ENCODE assay signal across 9 cellular contexts in genomic region chr9:129999123-129999510, GRCh38. TPM values are rescaled to one million over a fixed set of nuclear protein-coding genes. Genes with fewer than 3 reads are reported as not detected.
DNase-seq lines count a peak whose midpoint lies in the region; ATAC-seq, FAIRE-seq and TF ChIP-seq lines count a peak whose summit lies in the region.
"Had no signal": no experiment of that assay in that cellular context is flagged by ENCODE, and none has a peak within 500 bp of the region (broad histone marks: within the 10 kb centered on the region; RNA-seq: fewer than 3 reads in every experiment).

No MANE protein-coding gene starts in this region.

- H3K4me3 Mint-ChIP-seq in activated naive CD4-positive, alpha-beta T cell treated with anti-CD3 and anti-CD28 coated beads for 36 hours, result peak overlapping the region; percentile 42
- no peak overlapping the region for H3K4me3 Mint-ChIP-seq in activated CD8-positive, alpha-beta memory T cell treated with anti-CD3 and anti-CD28 coated beads, Interleukin-2, amount 10 ng/mL, durations not matched to agents 7 days and 5 days

- H3K4me1 ChIP-seq in hepatocyte (ENCODE audit: insufficient read depth) (no peaks in the 10 kb centered on the region), tibial nerve (peaks cover 0 to 59% (median 28%) of the 10 kb centered on the region in 4 donors)

- no peaks in the 10 kb centered on the region for H3K27me3 Mint-ChIP-seq in activated naive CD4-positive, alpha-beta T cell treated with anti-CD3 and anti-CD28 coated beads for 36 hours (ENCODE audit: low read depth)
- H3K27me3 Mint-ChIP-seq in activated CD8-positive, alpha-beta memory T cell treated with anti-CD3 and anti-CD28 coated beads, Interleukin-2, amount 10 ng/mL, durations not matched to agents 7 days and 5 days, result no peaks in the 10 kb centered on the region

- intact Hi-C loops in activated naive CD4-positive, alpha-beta T cell treated with anti-CD3 and anti-CD28 coated beads for 36 hours (cut with micrococcal nuclease), result no loop called here

- peaks cover 45% of the 10 kb centered on the region for H3K79me2 ChIP-seq in hepatocyte

- H3K36me3 ChIP-seq in hepatocyte (replicated peaks; ENCODE audit: insufficient read depth, low read depth), result no peaks in the 10 kb centered on the region
- peaks cover 0 to 12% (median 0%) of the 10 kb centered on the region in 3 donors for H3K36me3 ChIP-seq in tibial nerve

- H3K4me1 Mint-ChIP-seq in activated naive CD4-positive, alpha-beta T cell treated with anti-CD3 and anti-CD28 coated beads for 36 hours (ENCODE audit: low read depth), result peaks cover 75% of the 10 kb centered on the region
- H3K4me1 Mint-ChIP-seq in activated CD8-positive, alpha-beta memory T cell treated with anti-CD3 and anti-CD28 coated beads, Interleukin-2, amount 10 ng/mL, durations not matched to agents 7 days and 5 days, result peaks cover 80% of the 10 kb centered on the region

- H3K4me3 ChIP-seq in hepatocyte, result no peak overlapping the region
- H3K4me3 ChIP-seq in tibial nerve, result no peak overlapping the region

- no peaks in the 10 kb centered on the region for H3K9me2 ChIP-seq in hepatocyte (replicated peaks; ENCODE audit: insufficient read depth)

- H3K27me3 ChIP-seq in hepatocyte (no peaks in the 10 kb centered on the region), tibial nerve (no peaks in the 10 kb centered on the region)

- no peak overlapping the region for H3K4me2 ChIP-seq in hepatocyte

- H4K20me1 ChIP-seq in hepatocyte (ENCODE audit: insufficient read depth, poor library complexity, severe bottlenecking), result no peaks in the 10 kb centered on the region

- CTCF ChIA-PET in activated naive CD4-positive, alpha-beta T cell treated with anti-CD3 and anti-CD28 coated beads for 36 hours (lab: Charles Lee), result no interaction called here
- CTCF ChIA-PET in activated CD8-positive, alpha-beta memory T cell treated with anti-CD3 and anti-CD28 coated beads, Interleukin-2, amount 10 ng/mL, durations not matched to agents 7 days and 5 days (lab: Charles Lee), result interaction anchor here (0.7 to 3.3 kb wide), 7 partner anchors 10 to 114 kb away, joined by 3 to 14 read pairs (median 3); no protein-coding TSS in a partner anchor

- H3K27ac Mint-ChIP-seq in activated naive CD4-positive, alpha-beta T cell treated with anti-CD3 and anti-CD28 coated beads for 36 hours, result peak overlapping the region; percentile 76
- H3K27ac Mint-ChIP-seq in activated CD8-positive, alpha-beta memory T cell treated with anti-CD3 and anti-CD28 coated beads, Interleukin-2, amount 10 ng/mL, durations not matched to agents 7 days and 5 days, result peak overlapping the region; percentile 86

- no peak for TF ChIP-seq POLR2A in tibial nerve (IDR thresholded peaks at IDR 0.05)

- no peaks in the 10 kb centered on the region for H3K9me3 Mint-ChIP-seq in activated naive CD4-positive, alpha-beta T cell treated with anti-CD3 and anti-CD28 coated beads for 36 hours
- no peaks in the 10 kb centered on the region for H3K9me3 Mint-ChIP-seq in activated CD8-positive, alpha-beta memory T cell treated with anti-CD3 and anti-CD28 coated beads, Interleukin-2, amount 10 ng/mL, durations not matched to agents 7 days and 5 days (ENCODE audit: low read depth)

- H3K36me3 Mint-ChIP-seq in activated naive CD4-positive, alpha-beta T cell treated with anti-CD3 and anti-CD28 coated beads for 36 hours (ENCODE audit: low read depth), result peaks cover 19% of the 10 kb centered on the region
- H3K36me3 Mint-ChIP-seq in activated CD8-positive, alpha-beta memory T cell treated with anti-CD3 and anti-CD28 coated beads, Interleukin-2, amount 10 ng/mL, durations not matched to agents 7 days and 5 days, result peaks cover 37% of the 10 kb centered on the region

- FAIRE-seq in frontal cortex (lab: Jason Lieb, UNC), result no peak

- no peak for DNase-seq in activated naive CD4-positive, alpha-beta T cell treated with anti-CD3 and anti-CD28 coated beads for 36 hours
- DNase-seq in activated naive CD4-positive, alpha-beta T cell treated with anti-CD3 and anti-CD28 coated beads, Interleukin-2, amount 50 U/mL, for 16 hours, result no peak
- DNase-seq in activated CD8-positive, alpha-beta memory T cell treated with anti-CD3 and anti-CD28 coated beads, Interleukin-2, amount 10 ng/mL, durations not matched to agents 7 days and 5 days, result no peak
- DNase-seq in hepatocyte (ENCODE audit: low spot score), result no peak
- no peak for DNase-seq in tibial nerve (ENCODE audit: low spot score in 2 of 2)
- DNase-seq in NCI-H2196 (lab: John Stamatoyannopoulos, UW; ENCODE audit: unreplicated experiment), result no peak
- DNase-seq in frontal cortex (ENCODE audit: low spot score in 2 of 2), result no peak

- 68% methylated on average over 5 of the region's 5 CpGs for WGBS in hepatocyte (ENCODE audit: low lambda C conversion rate, missing lambda C conversion rate)
- WGBS in tibial nerve, 2 donors, result 44 to 47% methylated on average over 5 of the region's 5 CpGs

- no peak for TF ChIP-seq CTCF in hepatocyte (IDR thresholded peaks at IDR 0.05; ENCODE audit: poor library complexity)
- TF ChIP-seq CTCF in tibial nerve (IDR thresholded peaks at IDR 0.05), result no peak

- H2AFZ ChIP-seq in hepatocyte, result no peak overlapping the region

- peak overlapping the region; percentile 70 for H3K27ac ChIP-seq in hepatocyte
- peak overlapping the region in 3 of 4 donors; percentile 40 to 94 (median 72) for H3K27ac ChIP-seq in tibial nerve
- H3K27ac ChIP-seq: HL-60 had no signal

- TF ChIP-seq EP300 in tibial nerve (IDR thresholded peaks at IDR 0.05), result no peak

- no peaks in the 10 kb centered on the region for H3K9me3 ChIP-seq in hepatocyte (ENCODE audit: low read depth)
- H3K9me3 ChIP-seq in tibial nerve, result no peaks in the 10 kb centered on the region

- ATAC-seq in activated CD8-positive, alpha-beta memory T cell treated with anti-CD3 and anti-CD28 coated beads, Interleukin-2, amount 10 ng/mL, durations not matched to agents 7 days and 5 days, result no peak
- no peak for ATAC-seq in HG02852 (IDR thresholded peaks at IDR 0.05; ENCODE audit: unreplicated experiment)

RNA-seq across cellular contexts. Expression of gene FNBP1, which starts 43.9 kb away (rescaled TPM):
- 100 to 1,000 TPM; 126 to 128 TPM for total RNA-seq in activated naive CD4-positive, alpha-beta T cell treated with anti-CD3 and anti-CD28 coated beads for 36 hours
- total RNA-seq in activated CD8-positive, alpha-beta memory T cell treated with anti-CD3 and anti-CD28 coated beads, Interleukin-2, amount 10 ng/mL, durations not matched to agents 7 days and 5 days, result 100 to 1,000 TPM; 153 to 167 TPM
- 16.4 and 19.5 TPM in 2 replicates for total RNA-seq in hepatocyte
- 21.0 and 24.6 TPM in 2 replicates for polyA plus RNA-seq in hepatocyte
- 100 to 1,000 TPM in 1 of 4 donors, 10 to 100 TPM in 3; 77.0 to 114 (median 86.4) TPM for total RNA-seq in tibial nerve
- total RNA-seq in frontal cortex, result 49.7 TPM

RNA-seq across cellular contexts. Expression of gene GPR107, which starts 54.6 kb away (rescaled TPM):
- total RNA-seq in activated naive CD4-positive, alpha-beta T cell treated with anti-CD3 and anti-CD28 coated beads for 36 hours, result 10 to 100 TPM; 19.0 to 20.0 TPM
- total RNA-seq in activated CD8-positive, alpha-beta memory T cell treated with anti-CD3 and anti-CD28 coated beads, Interleukin-2, amount 10 ng/mL, durations not matched to agents 7 days and 5 days, result 10 to 100 TPM; 24.6 to 25.6 TPM
- total RNA-seq in hepatocyte (23.5 and 25.6 TPM in 2 replicates), tibial nerve (10 to 100 TPM; 19.3 to 36.1 (median 28.9) TPM), frontal cortex (21.2 TPM)
- polyA plus RNA-seq in hepatocyte, result 10.6 and 10.7 TPM in 2 replicates
